9 cellular contexts compared by ENCODE assay signal in genomic region chrX:118115948-118116307, GRCh38. TPM values are rescaled to one million over a fixed set of nuclear protein-coding genes. Genes with fewer than 3 reads are reported as not detected.
A peak's percentile ranks its signal among the peaks of the same experiment; 100 is the strongest.
DNase-seq lines count a peak whose midpoint lies in the region; ATAC-seq and TF ChIP-seq lines count a peak whose summit lies in the region.
"Had no signal": no experiment of that assay in that cellular context is flagged by ENCODE, and none has a peak within 500 bp of the region (broad histone marks: within the 10 kb centered on the region; RNA-seq: fewer than 3 reads in every experiment).

No MANE protein-coding gene starts in this region.

- 2 to 29% (median 14%) methylated on average over 11 of the region's 11 CpGs for WGBS in adrenal gland, 4 donors

- no peak for ATAC-seq in HG03139 (IDR thresholded peaks at IDR 0.05; ENCODE audit: unreplicated experiment)

- intact Hi-C loops in adrenal gland (cut with DNase I) = no loop called here

- H3K27me3 ChIP-seq in adrenal gland = no peaks in the 10 kb centered on the region
- peaks cover 12% of the 10 kb centered on the region for H3K27me3 ChIP-seq in iPS-20b (ENCODE audit: insufficient read depth, low read length)
- no peaks in the 10 kb centered on the region for H3K27me3 ChIP-seq in stomach smooth muscle (ENCODE audit: control insufficient read depth in 1 of 2, insufficient read depth in 2 of 2, low read length in 2 of 2)

- DNase-seq in NCI-H524 (lab: John Stamatoyannopoulos, UW) (peak; percentile 21 to 23), NCI-H524 treated with DMSO at 0.1 percent for 48 hours (lab: John Stamatoyannopoulos, UW) (no peak), adrenal gland (no peak), DMS153 treated with DMSO at 0.1 percent for 48 hours (lab: John Stamatoyannopoulos, UW; ENCODE audit: unreplicated experiment) (no peak), NCI-H187 (lab: John Stamatoyannopoulos, UW) (no peak)
- DNase-seq: 8988T had no signal

- H3K36me3 ChIP-seq in adrenal gland (replicated peaks in 1 of 2) (no peaks in the 10 kb centered on the region), iPS-20b (ENCODE audit: insufficient read depth, low read depth, low read length) (no peaks in the 10 kb centered on the region), stomach smooth muscle (ENCODE audit: control insufficient read depth in 2 of 2, insufficient read depth in 2 of 2, low read length in 2 of 2) (no peaks in the 10 kb centered on the region)

- H3K9ac ChIP-seq in iPS-20b (ENCODE audit: low read depth, low read length) (peak overlapping the region; percentile 68; the same call in 1 of the 2 replicates), stomach smooth muscle (ENCODE audit: low read length in 2 of 2) (peak overlapping the region; percentile 51 to 68)

- peak overlapping the region in 2 of 4 donors; percentile 41 to 73 for H3K4me3 ChIP-seq in adrenal gland
- peak overlapping the region; percentile 75 for H3K4me3 ChIP-seq in iPS-20b (ENCODE audit: low read length)
- peak overlapping the region; percentile 62 to 79 for H3K4me3 ChIP-seq in stomach smooth muscle (ENCODE audit: low read length in 2 of 2)

- H3K9me3 ChIP-seq in adrenal gland (replicated peaks in 1 of 3) = no peaks in the 10 kb centered on the region
- H3K9me3 ChIP-seq in iPS-20b (ENCODE audit: insufficient read depth, low read depth, low read length) = no peaks in the 10 kb centered on the region
- no peaks in the 10 kb centered on the region for H3K9me3 ChIP-seq in stomach smooth muscle (ENCODE audit: control insufficient read depth in 2 of 2, low read length in 2 of 2)

- no peak for TF ChIP-seq CTCF in adrenal gland (IDR thresholded peaks at IDR 0.05)

- H3K4me1 ChIP-seq in adrenal gland (replicated peaks in 1 of 2) (no peaks in the 10 kb centered on the region), iPS-20b (ENCODE audit: insufficient read depth, low read length) (no peaks in the 10 kb centered on the region; the same call in 1 of the 2 replicates), stomach smooth muscle (ENCODE audit: control insufficient read depth, insufficient read depth, low read length) (peaks cover 4% of the 10 kb centered on the region)

- no peak for TF ChIP-seq POLR2A in adrenal gland (IDR thresholded peaks at IDR 0.05)

- peak overlapping the region in 3 of 5 donors; percentile 42 to 79 (median 66) for H3K27ac ChIP-seq in adrenal gland
- no peak overlapping the region for H3K27ac ChIP-seq in iPS-20b (ENCODE audit: low read length)
- peak overlapping the region; percentile 31 for H3K27ac ChIP-seq in stomach smooth muscle (ENCODE audit: low read length)

RNA-seq across cellular contexts. Expression of gene KLHL13, which starts 0.7 kb away (rescaled TPM):
- 10 to 100 TPM in 4 of 8 donors, 1 to 10 TPM in 4; 4.3 to 34.4 (median 9.9) TPM for total RNA-seq in adrenal gland
- 1 to 10 TPM; 2.9 to 8.1 (median 3.9) TPM for polyA plus RNA-seq in adrenal gland

Comparison
In these comparisons a context has a peak if more than half of its experiments do, and no peak if none do; other contexts are left out.
1. DNase-seq: peak in NCI-H524 (2 of 2); none in NCI-H524 treated with DMSO at 0.1 percent for 48 hours (single experiment), adrenal gland (0 of 7), DMS153 treated with DMSO at 0.1 percent for 48 hours (single experiment) and NCI-H187 (0 of 2).